ENCODE assay signal across 8 cellular contexts in the genomic region with DNA sequence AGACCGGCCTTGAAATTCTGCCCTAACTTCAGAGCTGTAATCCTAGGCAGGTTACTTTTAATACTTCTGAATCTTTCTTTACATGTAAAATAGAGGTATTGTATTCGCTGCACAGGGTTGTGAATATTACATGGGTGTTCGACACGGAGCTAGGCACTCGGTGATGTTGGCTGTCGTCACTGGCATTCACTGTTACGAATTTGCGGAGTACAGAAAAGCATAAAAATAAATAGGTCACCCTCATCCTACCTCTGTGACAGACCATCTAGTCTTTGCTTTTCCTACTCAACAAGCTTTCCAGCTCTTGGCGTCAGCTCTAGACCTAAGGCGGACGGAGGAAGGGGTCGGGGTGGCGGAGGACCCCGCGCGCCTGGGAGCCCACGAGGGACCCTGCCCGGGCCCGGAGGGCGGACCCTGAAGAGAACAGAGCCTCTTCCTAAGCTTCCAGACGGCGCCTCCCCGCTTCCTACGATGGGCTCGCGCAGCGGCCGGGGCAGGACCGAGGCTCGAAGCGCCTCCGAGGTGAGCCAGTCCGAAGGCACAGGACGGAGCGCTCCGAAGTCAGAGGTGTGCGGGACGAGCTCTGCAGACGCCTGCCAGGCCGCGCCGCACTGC. TPM values are rescaled to one million over a fixed set of nuclear protein-coding genes. Genes with fewer than 3 reads are reported as not detected.
DNase-seq lines count a peak whose midpoint lies in the region; ATAC-seq and TF ChIP-seq lines count a peak whose summit lies in the region.

No MANE protein-coding gene starts in this region.

- peak overlapping the region; percentile 94 for H3K4me2 ChIP-seq in SK-N-SH

- peaks cover 12% of the 10 kb centered on the region for H3F3A ChIP-seq in SK-N-SH (replicated peaks; ENCODE audit: insufficient read depth)

- peak overlapping the region; percentile 93 for H3K9ac ChIP-seq in SK-N-SH

- no peaks in the 10 kb centered on the region for H3K9me3 ChIP-seq in SK-N-SH

- no peak for TF ChIP-seq CTCF in SK-N-SH (IDR thresholded peaks at IDR 0.05)

- H3K36me3 ChIP-seq in SK-N-SH (replicated peaks in 1 of 2; ENCODE audit: control insufficient read depth in 1 of 2, insufficient read depth in 2 of 2, low read length in 1 of 2) = peaks cover 5 to 20% of the 10 kb centered on the region in 2 experiments

- no peak for TF ChIP-seq RAD21 in SK-N-SH (IDR thresholded peaks at IDR 0.05; ENCODE audit: low read length)

- peak overlapping the region; percentile 90 for H3K4me3 Mint-ChIP-seq in activated CD4-positive, alpha-beta T cell treated with anti-CD3 and anti-CD28 coated beads for 36 hours

- peaks cover 6% of the 10 kb centered on the region for H3K36me3 Mint-ChIP-seq in activated CD4-positive, alpha-beta T cell treated with anti-CD3 and anti-CD28 coated beads for 36 hours (ENCODE audit: low read depth)

- H2AFZ ChIP-seq in SK-N-SH (ENCODE audit: low read depth) = peak overlapping the region; percentile 84; the same call in 1 of the 2 replicates

- no peaks in the 10 kb centered on the region for H3K27me3 ChIP-seq in SK-N-SH (ENCODE audit: insufficient read depth)

- POLR2A ChIA-PET in activated CD4-positive, alpha-beta T cell treated with anti-CD3 and anti-CD28 coated beads for 36 hours (lab: Charles Lee) = interaction anchor here (0.6 to 1.6 kb wide), 5 partner anchors 18 to 191 kb away, joined by 3 to 7 read pairs (median 4); no protein-coding TSS in a partner anchor
- POLR2A ChIA-PET in SK-N-SH (lab: Yijun Ruan, JAX) = interaction anchor here (0.7 to 2.4 kb wide), 7 partner anchors 12 to 260 kb away, joined by 3 to 8 read pairs (median 4); no protein-coding TSS in a partner anchor

- peak; percentile 27 for DNase-seq in activated CD4-positive, alpha-beta T cell treated with anti-CD3 and anti-CD28 coated beads for 36 hours
- no peak for DNase-seq in activated CD4-positive, alpha-beta T cell treated with anti-CD3 and anti-CD28 coated beads for 48 hours
- DNase-seq in SK-N-SH = no peak
- peak; percentile 45 for DNase-seq in occipital lobe (lab: John Stamatoyannopoulos, UW)
- no peak for DNase-seq in NCI-H774 (lab: John Stamatoyannopoulos, UW)

- H3K27me3 Mint-ChIP-seq in activated CD4-positive, alpha-beta T cell treated with anti-CD3 and anti-CD28 coated beads for 36 hours = no peaks in the 10 kb centered on the region

- H3K9me2 ChIP-seq in SK-N-SH = no peaks in the 10 kb centered on the region

- peaks cover 3 to 13% of the 10 kb centered on the region in 2 experiments; a peak in 2 of 4 replicates for H3K4me1 ChIP-seq in SK-N-SH (ENCODE audit: control insufficient read depth in 1 of 2, insufficient read depth in 2 of 2, low read depth in 1 of 2, low read length in 1 of 2)

- peak overlapping the region; percentile 73 to 83 for H3K4me3 ChIP-seq in SK-N-SH (ENCODE audit: low read depth in 2 of 2, low read length in 1 of 2)

- no peak for ATAC-seq in activated CD4-positive, alpha-beta T cell treated with anti-CD3 and anti-CD28 coated beads for 36 hours
- ATAC-seq in esophagus mucosa (peak; percentile 9), GM19467 (IDR thresholded peaks at IDR 0.05; ENCODE audit: unreplicated experiment) (no peak)
- no peak for ATAC-seq in activated CD4-positive, CD25-positive, alpha-beta regulatory T cell treated with anti-CD3 and anti-CD28 coated beads, Interleukin-2, amount 50 U/mL, for 24 hours

- H3K27ac ChIP-seq in SK-N-SH (ENCODE audit: low read depth in 2 of 2, low read length in 1 of 2) = peak overlapping the region; percentile 76 to 79

- peak overlapping the region; percentile 97 for H3K27ac Mint-ChIP-seq in activated CD4-positive, alpha-beta T cell treated with anti-CD3 and anti-CD28 coated beads for 36 hours

- peaks cover 19% of the 10 kb centered on the region for H4K20me1 ChIP-seq in SK-N-SH (ENCODE audit: insufficient read depth)

- 76% methylated on average over 12 of the region's 42 CpGs for WGBS in SK-N-SH (ENCODE audit: low lambda C conversion rate)

- H3K79me2 ChIP-seq in SK-N-SH (ENCODE audit: insufficient read depth) = peaks cover 56% of the 10 kb centered on the region

- CTCF ChIA-PET in activated CD4-positive, alpha-beta T cell treated with anti-CD3 and anti-CD28 coated beads for 36 hours (lab: Charles Lee) = interaction anchor here (0.5 to 1.3 kb wide), 4 partner anchors 61 to 287 kb away, joined by 3 read pairs; no protein-coding TSS in a partner anchor
- CTCF ChIA-PET in SK-N-SH (lab: Yijun Ruan, JAX) = interaction anchor here (0.6 to 2.5 kb wide), 5 partner anchors 8 to 174 kb away, joined by 3 to 11 read pairs (median 3); no protein-coding TSS in a partner anchor

- intact Hi-C loops in activated CD4-positive, alpha-beta T cell treated with anti-CD3 and anti-CD28 coated beads for 36 hours (cut with DNase I, micrococcal nuclease) = loop anchor here (2.0 to 10.0 kb wide), 7 partner anchors 175 to 723 kb away; a partner anchor contains a TSS

- no peaks in the 10 kb centered on the region for H3K9me3 Mint-ChIP-seq in activated CD4-positive, alpha-beta T cell treated with anti-CD3 and anti-CD28 coated beads for 36 hours (ENCODE audit: low read depth)

- no peak for TF ChIP-seq EP300 in SK-N-SH (IDR thresholded peaks at IDR 0.05; ENCODE audit: borderline replicate concordance in 1 of 2, low read depth in 1 of 2, low read length in 1 of 2)

- peaks cover 31% of the 10 kb centered on the region for H3K4me1 Mint-ChIP-seq in activated CD4-positive, alpha-beta T cell treated with anti-CD3 and anti-CD28 coated beads for 36 hours

TF ChIP-seq in SK-N-SH, 30 proteins besides CTCF, POLR2A, EP300 and RAD21 (continues in another document):
- TF ChIP-seq, protein P1, sequence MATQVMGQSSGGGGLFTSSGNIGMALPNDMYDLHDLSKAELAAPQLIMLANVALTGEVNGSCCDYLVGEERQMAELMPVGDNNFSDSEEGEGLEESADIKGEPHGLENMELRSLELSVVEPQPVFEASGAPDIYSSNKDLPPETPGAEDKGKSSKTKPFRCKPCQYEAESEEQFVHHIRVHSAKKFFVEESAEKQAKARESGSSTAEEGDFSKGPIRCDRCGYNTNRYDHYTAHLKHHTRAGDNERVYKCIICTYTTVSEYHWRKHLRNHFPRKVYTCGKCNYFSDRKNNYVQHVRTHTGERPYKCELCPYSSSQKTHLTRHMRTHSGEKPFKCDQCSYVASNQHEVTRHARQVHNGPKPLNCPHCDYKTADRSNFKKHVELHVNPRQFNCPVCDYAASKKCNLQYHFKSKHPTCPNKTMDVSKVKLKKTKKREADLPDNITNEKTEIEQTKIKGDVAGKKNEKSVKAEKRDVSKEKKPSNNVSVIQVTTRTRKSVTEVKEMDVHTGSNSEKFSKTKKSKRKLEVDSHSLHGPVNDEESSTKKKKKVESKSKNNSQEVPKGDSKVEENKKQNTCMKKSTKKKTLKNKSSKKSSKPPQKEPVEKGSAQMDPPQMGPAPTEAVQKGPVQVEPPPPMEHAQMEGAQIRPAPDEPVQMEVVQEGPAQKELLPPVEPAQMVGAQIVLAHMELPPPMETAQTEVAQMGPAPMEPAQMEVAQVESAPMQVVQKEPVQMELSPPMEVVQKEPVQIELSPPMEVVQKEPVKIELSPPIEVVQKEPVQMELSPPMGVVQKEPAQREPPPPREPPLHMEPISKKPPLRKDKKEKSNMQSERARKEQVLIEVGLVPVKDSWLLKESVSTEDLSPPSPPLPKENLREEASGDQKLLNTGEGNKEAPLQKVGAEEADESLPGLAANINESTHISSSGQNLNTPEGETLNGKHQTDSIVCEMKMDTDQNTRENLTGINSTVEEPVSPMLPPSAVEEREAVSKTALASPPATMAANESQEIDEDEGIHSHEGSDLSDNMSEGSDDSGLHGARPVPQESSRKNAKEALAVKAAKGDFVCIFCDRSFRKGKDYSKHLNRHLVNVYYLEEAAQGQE (IDR thresholded peaks at IDR 0.05; ENCODE audit: low read depth, low read length) = no peak
- TF ChIP-seq, protein P2, sequence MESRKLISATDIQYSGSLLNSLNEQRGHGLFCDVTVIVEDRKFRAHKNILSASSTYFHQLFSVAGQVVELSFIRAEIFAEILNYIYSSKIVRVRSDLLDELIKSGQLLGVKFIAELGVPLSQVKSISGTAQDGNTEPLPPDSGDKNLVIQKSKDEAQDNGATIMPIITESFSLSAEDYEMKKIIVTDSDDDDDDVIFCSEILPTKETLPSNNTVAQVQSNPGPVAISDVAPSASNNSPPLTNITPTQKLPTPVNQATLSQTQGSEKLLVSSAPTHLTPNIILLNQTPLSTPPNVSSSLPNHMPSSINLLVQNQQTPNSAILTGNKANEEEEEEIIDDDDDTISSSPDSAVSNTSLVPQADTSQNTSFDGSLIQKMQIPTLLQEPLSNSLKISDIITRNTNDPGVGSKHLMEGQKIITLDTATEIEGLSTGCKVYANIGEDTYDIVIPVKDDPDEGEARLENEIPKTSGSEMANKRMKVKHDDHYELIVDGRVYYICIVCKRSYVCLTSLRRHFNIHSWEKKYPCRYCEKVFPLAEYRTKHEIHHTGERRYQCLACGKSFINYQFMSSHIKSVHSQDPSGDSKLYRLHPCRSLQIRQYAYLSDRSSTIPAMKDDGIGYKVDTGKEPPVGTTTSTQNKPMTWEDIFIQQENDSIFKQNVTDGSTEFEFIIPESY (IDR thresholded peaks at IDR 0.05; ENCODE audit: borderline replicate concordance, low read depth) = no peak
- TF ChIP-seq, protein P3, sequence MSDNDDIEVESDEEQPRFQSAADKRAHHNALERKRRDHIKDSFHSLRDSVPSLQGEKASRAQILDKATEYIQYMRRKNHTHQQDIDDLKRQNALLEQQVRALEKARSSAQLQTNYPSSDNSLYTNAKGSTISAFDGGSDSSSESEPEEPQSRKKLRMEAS (IDR thresholded peaks at IDR 0.05; ENCODE audit: low read depth) = no peak
- TF ChIP-seq GABPA (IDR thresholded peaks at IDR 0.05; ENCODE audit: low read depth) (no peak), NFIC (IDR thresholded peaks at IDR 0.05; ENCODE audit: borderline replicate concordance) (no peak), MEF2A (IDR thresholded peaks at IDR 0.05; ENCODE audit: borderline replicate concordance, low read depth) (no peak)

RNA-seq across cellular contexts. Expression of a gene that starts 0.9 kb away (rescaled TPM):
- 10 to 100 TPM; 68.6 to 76.7 TPM for total RNA-seq in activated CD4-positive, alpha-beta T cell treated with anti-CD3 and anti-CD28 coated beads for 36 hours
- polyA plus RNA-seq in SK-N-SH (2012; rRNA removed) = 100 and 107 TPM in 2 replicates
- 39.4 and 45.3 TPM in 2 replicates for polyA plus RNA-seq in SK-N-SH (2012; cell fraction: cytosol; rRNA removed)
- 647 and 650 TPM in 2 replicates for polyA plus RNA-seq in SK-N-SH (2012; cell fraction: nucleus; rRNA removed)
- total RNA-seq in esophagus mucosa (48.0 TPM), occipital lobe (78.1 TPM)

RNA-seq across cellular contexts. Expression of a gene that starts 17.0 kb away (rescaled TPM):
- total RNA-seq in activated CD4-positive, alpha-beta T cell treated with anti-CD3 and anti-CD28 coated beads for 36 hours = 100 to 1,000 TPM; 144 to 145 TPM
- polyA plus RNA-seq in SK-N-SH (2012; rRNA removed) = 31.1 and 50.2 TPM in 2 replicates
- polyA plus RNA-seq in SK-N-SH (2012; cell fraction: cytosol; rRNA removed) = 35.1 and 42.0 TPM in 2 replicates
- 122 and 132 TPM in 2 replicates for polyA plus RNA-seq in SK-N-SH (2012; cell fraction: nucleus; rRNA removed)
- total RNA-seq in esophagus mucosa (81.1 TPM), occipital lobe (27.5 TPM)

RNA-seq across cellular contexts. Expression of a gene that starts 53.2 kb away (rescaled TPM):
- 1,000 to 10,000 TPM; 2,518 to 3,038 TPM for total RNA-seq in activated CD4-positive, alpha-beta T cell treated with anti-CD3 and anti-CD28 coated beads for 36 hours
- 3,540 and 4,635 TPM in 2 replicates for polyA plus RNA-seq in SK-N-SH (2012; rRNA removed)
- 2,365 and 3,863 TPM in 2 replicates for polyA plus RNA-seq in SK-N-SH (2012; cell fraction: cytosol; rRNA removed)
- 1,480 and 2,319 TPM in 2 replicates for polyA plus RNA-seq in SK-N-SH (2012; cell fraction: nucleus; rRNA removed)
- total RNA-seq in esophagus mucosa = 2,146 TPM
- 2,357 TPM for total RNA-seq in occipital lobe

Comparison
In these comparisons a context has a peak if more than half of its experiments do, and no peak if none do; other contexts are left out.
1. DNase-seq: peak in activated CD4-positive, alpha-beta T cell treated with anti-CD3 and anti-CD28 coated beads for 36 hours (single experiment) and occipital lobe (single experiment); none in activated CD4-positive, alpha-beta T cell treated with anti-CD3 and anti-CD28 coated beads for 48 hours (single experiment), SK-N-SH (single experiment) and NCI-H774 (single experiment).